9 cellular contexts compared by ENCODE assay signal in the genomic region with DNA sequence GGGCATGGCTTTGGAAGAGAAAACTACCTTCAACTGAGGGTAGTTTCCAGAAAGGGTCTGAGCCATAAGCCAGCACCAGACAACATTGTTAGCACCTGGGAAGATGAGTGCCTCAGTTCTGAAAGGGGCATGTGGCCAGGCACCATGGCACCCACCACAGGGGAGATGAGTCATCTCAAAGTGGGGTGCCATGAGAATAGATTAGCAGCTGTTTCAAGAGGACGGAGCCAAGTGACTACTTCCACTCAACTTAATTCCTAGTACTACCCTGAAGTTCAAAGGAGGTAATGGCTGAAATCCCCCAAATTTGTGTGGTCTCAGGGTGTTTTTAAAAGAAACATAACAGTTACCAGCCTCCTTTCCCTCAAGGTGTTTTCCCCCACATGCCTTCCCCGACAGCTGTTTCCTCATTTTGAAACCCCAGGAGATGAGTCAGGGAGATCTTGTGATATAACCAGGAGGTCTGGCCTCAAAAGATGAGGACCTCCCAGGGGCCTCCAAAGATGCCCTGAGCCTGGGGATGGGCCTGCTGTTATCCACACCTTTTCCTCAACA. TPM values are rescaled to one million over a fixed set of nuclear protein-coding genes. Genes with fewer than 3 reads are reported as not detected.
A peak's percentile ranks its signal among the peaks of the same experiment; 100 is the strongest.
DNase-seq lines count a peak whose midpoint lies in the region; ATAC-seq and TF ChIP-seq lines count a peak whose summit lies in the region.
"Had no signal": no experiment of that assay in that cellular context is flagged by ENCODE, and none has a peak within 500 bp of the region (broad histone marks: within the 10 kb centered on the region; RNA-seq: fewer than 3 reads in every experiment).

No MANE protein-coding gene starts in this region.

- TF ChIP-seq POLR2A in NB4 (IDR thresholded peaks at IDR 0.05; ENCODE audit: extremely low read depth, insufficient read length): no peak

- DNase-seq in activated T-cell treated with anti-CD3 and anti-CD28 coated beads for 24 hours (ENCODE audit: low read depth) (peak; percentile 10), NB4 (ENCODE audit: low read depth) (peak; percentile 4), NCI-H128 (lab: John Stamatoyannopoulos, UW; ENCODE audit: unreplicated experiment) (no peak)
- no peak for DNase-seq in activated T-cell treated with anti-CD3 and anti-CD28 coated beads, Interleukin-2, amount 50 U/mL, for 1 hour
- peak; percentile 22 to 53 for DNase-seq in stimulated activated CD8-positive, alpha-beta memory T cell treated with anti-CD3 and anti-CD28 coated beads, Interleukin-15, amount 100 ng/mL, for 48 hours (ENCODE audit: low read depth in 2 of 2)
- no peak for DNase-seq in CD4-positive, alpha-beta memory T cell
- no peak for DNase-seq in effector CD4-positive, alpha-beta T cell

- no peak overlapping the region for H3K27ac Mint-ChIP-seq in CD4-positive, alpha-beta memory T cell

- POLR2A ChIA-PET in CD4-positive, alpha-beta memory T cell (lab: Charles Lee; ENCODE audit: partially characterized antibody): no interaction called here

- H3K9me3 ChIP-seq in CD4-positive, alpha-beta memory T cell (ENCODE audit: control insufficient read depth in 1 of 2, low read length in 2 of 2): no peaks in the 10 kb centered on the region

- no peaks in the 10 kb centered on the region for H3K4me1 ChIP-seq in CD4-positive, alpha-beta memory T cell (ENCODE audit: insufficient read depth, low read length)

- no peaks in the 10 kb centered on the region for H3K9me3 Mint-ChIP-seq in CD4-positive, alpha-beta memory T cell

- H3K36me3 ChIP-seq in CD4-positive, alpha-beta memory T cell (ENCODE audit: insufficient read depth, low read length): no peaks in the 10 kb centered on the region

- TF ChIP-seq CTCF in NB4 (IDR thresholded peaks at IDR 0.05; ENCODE audit: low read depth, low read length): no peak

- no peak overlapping the region for H3K4me3 Mint-ChIP-seq in CD4-positive, alpha-beta memory T cell

- H3K4me3 ChIP-seq in NB4 (ENCODE audit: low read depth, low read length): no peak overlapping the region
- no peak overlapping the region for H3K4me3 ChIP-seq in CD4-positive, alpha-beta memory T cell (ENCODE audit: low read length in 2 of 2)

- intact Hi-C loops in CD4-positive, alpha-beta memory T cell (cut with micrococcal nuclease): no loop called here

- CTCF ChIA-PET in CD4-positive, alpha-beta memory T cell (lab: Charles Lee; ENCODE audit: partially characterized antibody): no interaction called here

- no peaks in the 10 kb centered on the region for H3K27me3 ChIP-seq in CD4-positive, alpha-beta memory T cell (ENCODE audit: insufficient read depth, low read length)

- no peak overlapping the region for H3K27ac ChIP-seq in CD4-positive, alpha-beta memory T cell (ENCODE audit: low read depth, low read length)

- H3K27me3 Mint-ChIP-seq in CD4-positive, alpha-beta memory T cell: no peaks in the 10 kb centered on the region

- no peaks in the 10 kb centered on the region for H3K4me1 Mint-ChIP-seq in CD4-positive, alpha-beta memory T cell

- H3K36me3 Mint-ChIP-seq in CD4-positive, alpha-beta memory T cell: no peaks in the 10 kb centered on the region

- ATAC-seq in HG02642 (IDR thresholded peaks at IDR 0.05; ENCODE audit: poor library complexity, unreplicated experiment): peak; percentile 86

RNA-seq across cellular contexts. Expression of gene FTHL17, which starts 27.8 kb away (rescaled TPM):
- not detected for total RNA-seq in CD4-positive, alpha-beta memory T cell
- polyA plus RNA-seq in CD4-positive, alpha-beta memory T cell: not detected
- total RNA-seq: subcutaneous adipose tissue had no signal

Comparison
In these comparisons a context has a peak if more than half of its experiments do, and no peak if none do; other contexts are left out.
1. DNase-seq: peak in activated T-cell treated with anti-CD3 and anti-CD28 coated beads for 24 hours (single experiment), NB4 (single experiment) and stimulated activated CD8-positive, alpha-beta memory T cell treated with anti-CD3 and anti-CD28 coated beads, Interleukin-15, amount 100 ng/mL, for 48 hours (2 of 2); none in activated T-cell treated with anti-CD3 and anti-CD28 coated beads, Interleukin-2, amount 50 U/mL, for 1 hour (single experiment), CD4-positive, alpha-beta memory T cell (0 of 5), NCI-H128 (single experiment) and effector CD4-positive, alpha-beta T cell (single experiment).